ENCODE assay signal across 16 cellular contexts in the genomic region with DNA sequence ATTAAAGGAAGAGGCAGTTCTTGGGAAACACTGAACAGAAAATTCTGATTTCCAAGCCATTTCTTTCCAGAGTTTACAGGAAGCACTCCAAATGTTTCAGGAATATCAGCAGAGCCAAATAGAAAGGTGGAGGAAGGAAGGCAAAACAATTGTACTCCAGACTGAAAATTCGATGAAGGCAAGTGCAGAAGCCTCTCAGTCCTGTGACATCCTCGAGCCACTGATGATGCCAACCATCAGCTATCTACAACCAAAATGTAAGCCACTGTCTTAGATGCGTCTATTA. TPM values are rescaled to one million over a fixed set of nuclear protein-coding genes. Genes with fewer than 3 reads are reported as not detected.
A peak's percentile ranks its signal among the peaks of the same experiment; 100 is the strongest.
DNase-seq lines count a peak whose midpoint lies in the region; ATAC-seq, FAIRE-seq and TF ChIP-seq lines count a peak whose summit lies in the region.
"Had no signal": no experiment of that assay in that cellular context is flagged by ENCODE, and none has a peak within 500 bp of the region (broad histone marks: within the 10 kb centered on the region; RNA-seq: fewer than 3 reads in every experiment).

No MANE protein-coding gene starts in this region.

- H3K27me3 ChIP-seq in HepG2 (ENCODE audit: control insufficient read depth in 1 of 2, insufficient read depth in 2 of 2, low read length in 2 of 2) (no peaks in the 10 kb centered on the region; a peak in 1 of 5 replicates), right lobe of liver (no peaks in the 10 kb centered on the region), Panc1 (ENCODE audit: control insufficient read depth, insufficient read depth, low read length) (no peaks in the 10 kb centered on the region), hepatocyte (no peaks in the 10 kb centered on the region)
- H3K27me3 ChIP-seq: esophagus squamous epithelium had no signal

- H3K79me2 ChIP-seq in HepG2 (ENCODE audit: insufficient read depth, low read length) (peaks cover 60% of the 10 kb centered on the region), hepatocyte (peaks cover 70% of the 10 kb centered on the region)

- TF ChIP-seq EP300 in HepG2 (IDR thresholded peaks at IDR 0.05; ENCODE audit: low read depth in 2 of 2, low read length in 2 of 2) (no peak), HepG2 (CRISPR knock-in tag; IDR thresholded peaks at IDR 0.05; ENCODE audit: borderline replicate concordance) (no peak)

- H3K4me3 ChIP-seq in HepG2 (replicated peaks in 1 of 3; ENCODE audit: insufficient read depth in 1 of 3, low read depth in 2 of 3, low read length in 3 of 3): 0 out of 6 replicates have a peak overlapping the region, but pooled peaks of 1 of the 3 experiments have one; percentile 93
- no peak overlapping the region for H3K4me3 ChIP-seq in right lobe of liver
- H3K4me3 ChIP-seq in Panc1 (ENCODE audit: low read depth in 2 of 2, low read length in 2 of 2): no peak overlapping the region; a peak in 1 of 4 replicates
- no peak overlapping the region for H3K4me3 ChIP-seq in hepatocyte

- BruUV-seq in HepG2 (replicated peaks; lab: Mats Ljungman, UMichigan) (no TSS peak), Panc1 (replicated peaks; lab: Mats Ljungman, UMichigan) (TSS peak; percentile 77)

- peaks cover 63% of the 10 kb centered on the region for H3K4me1 ChIP-seq in HepG2 (ENCODE audit: insufficient read depth, low read length)
- peaks cover 0 to 74% (median 28%) of the 10 kb centered on the region in 4 donors for H3K4me1 ChIP-seq in right lobe of liver
- peaks cover 23% of the 10 kb centered on the region for H3K4me1 ChIP-seq in Panc1 (ENCODE audit: control insufficient read depth, insufficient read depth, low read length)
- H3K4me1 ChIP-seq in hepatocyte (ENCODE audit: insufficient read depth): peaks cover 20% of the 10 kb centered on the region

- ATAC-seq in HepG2 (no peak), right lobe of liver (no peak), Panc1 (no peak)

- no peak for TF ChIP-seq CTCF in HepG2 (CRISPR knock-in tag; IDR thresholded peaks at IDR 0.05)
- no peak for TF ChIP-seq CTCF in right lobe of liver (IDR thresholded peaks at IDR 0.05)
- TF ChIP-seq CTCF in Panc1 (IDR thresholded peaks at IDR 0.05): no peak
- TF ChIP-seq CTCF in hepatocyte (IDR thresholded peaks at IDR 0.05; ENCODE audit: poor library complexity): no peak

- no peak overlapping the region for H3K27ac ChIP-seq in HepG2 (ENCODE audit: extremely low read length, insufficient read depth, low read length)
- no peak overlapping the region for H3K27ac ChIP-seq in right lobe of liver
- no peak overlapping the region for H3K27ac ChIP-seq in Panc1 (ENCODE audit: low read length)
- no peak overlapping the region for H3K27ac ChIP-seq in hepatocyte
- H3K27ac ChIP-seq: C4-2B had no signal

- DNase-seq in HepG2 (ENCODE audit: low spot score): no peak
- DNase-seq in right lobe of liver: no peak
- DNase-seq in Panc1 (ENCODE audit: low read depth, low spot score): no peak
- DNase-seq in hepatocyte (ENCODE audit: low spot score): no peak
- DNase-seq in activated gamma-delta T cell (lab: John Stamatoyannopoulos, UW): no peak
- no peak for DNase-seq in NCI-H2227 (lab: John Stamatoyannopoulos, UW; ENCODE audit: unreplicated experiment)
- DNase-seq in NCI-H2171 treated with DMSO at 0.1 percent for 48 hours (lab: John Stamatoyannopoulos, UW): no peak
- no peak for DNase-seq in activated effector memory CD4-positive, alpha-beta T cell treated with Interleukin-2 at 50 U/mL for 16 hours
- DNase-seq: activated effector memory CD4-positive, alpha-beta T cell treated with anti-CD3 and anti-CD28 coated beads, Interleukin-2, amount 50 U/mL, for 16 hours; cerebellar nuclear complex; esophagus squamous epithelium; mammary epithelial cell; stimulated activated CD4-positive, alpha-beta T cell treated with anti-CD3 and anti-CD28 coated beads, Interleukin-2, amount 100 ng/mL, for 24 hours had no signal

- H3K9me3 ChIP-seq in HepG2 (ENCODE audit: low read length) (no peaks in the 10 kb centered on the region), right lobe of liver (no peaks in the 10 kb centered on the region), Panc1 (ENCODE audit: control insufficient read depth, insufficient read depth, low read depth, low read length) (no peaks in the 10 kb centered on the region), hepatocyte (ENCODE audit: low read depth) (no peaks in the 10 kb centered on the region)
- H3K9me3 ChIP-seq: esophagus squamous epithelium had no signal

- H3K36me3 ChIP-seq in HepG2 (replicated peaks in 1 of 2; ENCODE audit: control insufficient read depth in 1 of 2, insufficient read depth in 2 of 2, low read length in 2 of 2) (peaks cover 6 to 15% of the 10 kb centered on the region in 2 experiments), right lobe of liver (peaks cover 0 to 7% (median 2%) of the 10 kb centered on the region in 4 donors), Panc1 (ENCODE audit: control insufficient read depth, insufficient read depth, low read length) (no peaks in the 10 kb centered on the region), hepatocyte (replicated peaks; ENCODE audit: insufficient read depth, low read depth) (no peaks in the 10 kb centered on the region)

- FAIRE-seq in HepG2 (lab: Jason Lieb, UNC): no peak
- FAIRE-seq: RCC 7860 had no signal

- intact Hi-C loops in HepG2 (cut with micrococcal nuclease; ENCODE audit: unreplicated experiment): no loop called here
- intact Hi-C loops in right lobe of liver (cut with DNase I): no loop called here
- intact Hi-C loops in Panc1 (cut with micrococcal nuclease; ENCODE audit: unreplicated experiment): no loop called here

- H3K9ac ChIP-seq in HepG2 (ENCODE audit: insufficient read depth, low read depth, low read length): peak overlapping the region; percentile 95; the same call in 1 of the 2 replicates

- TF ChIP-seq POLR2A in HepG2 (IDR thresholded peaks at IDR 0.05; ENCODE audit: insufficient read depth in 1 of 2, low read depth in 2 of 2, low read length in 2 of 2) (no peak), right lobe of liver (IDR thresholded peaks at IDR 0.05) (no peak)

- CTCF ChIA-PET in HepG2 (lab: Yijun Ruan, JAX; ENCODE audit: low intra/inter-chr PET ratio, low total read pairs): no interaction called here
- CTCF ChIA-PET in Panc1 (lab: Charles Lee): interaction anchor here (0.6 kb wide), 1 partner anchor 31 kb away, joined by 4 read pairs; no protein-coding TSS in a partner anchor

- H3K9me2 ChIP-seq in hepatocyte (replicated peaks; ENCODE audit: insufficient read depth): no peaks in the 10 kb centered on the region

- no peak for TF ChIP-seq RAD21 in HepG2 (CRISPR knock-in tag; IDR thresholded peaks at IDR 0.05)

- H2AFZ ChIP-seq in HepG2 (ENCODE audit: low read length) (no peak overlapping the region), hepatocyte (no peak overlapping the region)

- POLR2A ChIA-PET in HepG2 (lab: Yijun Ruan, JAX): interaction anchor here (1.0 to 1.3 kb wide), 3 partner anchors 18 to 29 kb away, joined by 3 read pairs; no protein-coding TSS in a partner anchor
- POLR2A ChIA-PET in Panc1 (lab: Charles Lee): no interaction called here

- H3K4me2 ChIP-seq in HepG2 (ENCODE audit: low read depth, low read length) (peak overlapping the region; percentile 94), hepatocyte (peak overlapping the region; percentile 95)

- H4K20me1 ChIP-seq in HepG2 (ENCODE audit: insufficient read depth, low read length): no peaks in the 10 kb centered on the region
- H4K20me1 ChIP-seq in hepatocyte (ENCODE audit: insufficient read depth, poor library complexity, severe bottlenecking): peaks cover 16% of the 10 kb centered on the region

- in situ Hi-C loops in HepG2 (cut with HindIII; ENCODE audit: extremely low pct_ligation_motif_present, low pct_unique_long_range_greater_than_20kb) (no loop called here), Panc1 (cut with HindIII; ENCODE audit: low pct_unique_long_range_greater_than_20kb, low sequenced_read_pairs) (no loop called here)

- 72% methylated on average over 3 of the region's 3 CpGs for WGBS in HepG2 (ENCODE audit: low lambda C conversion rate)
- WGBS in right lobe of liver (ENCODE audit: insufficient coverage, low coverage, low lambda C conversion rate, missing lambda C conversion rate): 32% methylated on average over 2 of the region's 3 CpGs
- 82% methylated on average over 3 of the region's 3 CpGs for whole genome bisulfite sequencing in hepatocyte (ENCODE audit: low lambda C conversion rate, missing lambda C conversion rate)

RNA-seq across cellular contexts. Expression of a gene that starts 2.2 kb away (rescaled TPM):
- total RNA-seq in HepG2 (2016; rRNA removed; fragmentation: Illumina TruSeq; extraction: Trizol): 94.5 and 191 TPM in 2 replicates
- 72.5 and 74.4 TPM in 2 replicates for total RNA-seq in HepG2 (2016; cell fraction: cytosol; rRNA removed; fragmentation: Illumina TruSeq; extraction: Trizol; ENCODE audit: low read depth)
- total RNA-seq in HepG2 (2016; cell fraction: insoluble cytoplasmic fraction; rRNA removed; fragmentation: Illumina TruSeq; extraction: Trizol): 86.8 and 210 TPM in 2 replicates
- 109 and 128 TPM in 2 replicates for total RNA-seq in HepG2 (2016; cell fraction: membrane; rRNA removed; fragmentation: Illumina TruSeq; extraction: Trizol)
- 152 and 179 TPM in 2 replicates for total RNA-seq in HepG2 (2016; cell fraction: nucleus; rRNA removed; fragmentation: Illumina TruSeq; extraction: Trizol)
- 193 and 197 TPM in 2 replicates for polyA plus RNA-seq in HepG2 (2011; rRNA removed)
- 220 and 352 TPM in 2 replicates for polyA plus RNA-seq in HepG2 (2011; cell fraction: cytosol; rRNA removed)
- polyA plus RNA-seq in HepG2 (2011; cell fraction: nucleus; rRNA removed): 256 and 281 TPM in 2 replicates
- 71.8 and 108 TPM in 2 replicates for polyA plus RNA-seq in HepG2 (2012)
- polyA plus RNA-seq in HepG2 (2016; cell fraction: cytosol; fragmentation: Illumina TruSeq; extraction: Trizol; ENCODE audit: low read depth): 82.2 and 93.0 TPM in 2 replicates
- 90.8 and 112 TPM in 2 replicates for polyA plus RNA-seq in HepG2 (2016; cell fraction: insoluble cytoplasmic fraction; fragmentation: Illumina TruSeq; extraction: Trizol; ENCODE audit: low read depth)
- 103 and 135 TPM in 2 replicates for polyA plus RNA-seq in HepG2 (2016; cell fraction: membrane; fragmentation: Illumina TruSeq; extraction: Trizol; ENCODE audit: low read depth)
- polyA plus RNA-seq in HepG2 (2016; cell fraction: nucleus; fragmentation: Illumina TruSeq; extraction: Trizol; ENCODE audit: insufficient read depth, low read depth): 241 and 283 TPM in 2 replicates
- 353 and 575 TPM in 2 replicates for polyA minus RNA-seq in HepG2 (2011; rRNA and poly(A)+ RNA removed; ENCODE audit: low replicate concordance)
- 147 and 182 TPM in 2 replicates for polyA minus RNA-seq in HepG2 (2011; cell fraction: cytosol; rRNA and poly(A)+ RNA removed)
- polyA minus RNA-seq in HepG2 (2011; cell fraction: nucleus; rRNA and poly(A)+ RNA removed): 87.0 and 96.2 TPM in 2 replicates
- 100 to 1,000 TPM; 103 to 297 (median 160) TPM for total RNA-seq in right lobe of liver
- 140 TPM for total RNA-seq in Panc1 (2021; ENCODE audit: unreplicated experiment)
- 275 TPM for polyA plus RNA-seq in Panc1 (2012; ENCODE audit: insufficient read length)
- total RNA-seq in hepatocyte: 357 and 366 TPM in 2 replicates
- polyA plus RNA-seq in hepatocyte: 381 and 391 TPM in 2 replicates

RNA-seq across cellular contexts. Expression of a gene that starts 8.4 kb away (rescaled TPM):
- 10.7 and 11.1 TPM in 2 replicates for total RNA-seq in HepG2 (2016; rRNA removed; fragmentation: Illumina TruSeq; extraction: Trizol)
- 15.3 and 15.8 TPM in 2 replicates for total RNA-seq in HepG2 (2016; cell fraction: cytosol; rRNA removed; fragmentation: Illumina TruSeq; extraction: Trizol; ENCODE audit: low read depth)
- 7.2 and 12.8 TPM in 2 replicates for total RNA-seq in HepG2 (2016; cell fraction: insoluble cytoplasmic fraction; rRNA removed; fragmentation: Illumina TruSeq; extraction: Trizol)
- 15.5 and 16.6 TPM in 2 replicates for total RNA-seq in HepG2 (2016; cell fraction: membrane; rRNA removed; fragmentation: Illumina TruSeq; extraction: Trizol)
- 7.6 and 9.6 TPM in 2 replicates for total RNA-seq in HepG2 (2016; cell fraction: nucleus; rRNA removed; fragmentation: Illumina TruSeq; extraction: Trizol)
- 17.2 and 27.9 TPM in 2 replicates for polyA plus RNA-seq in HepG2 (2011; rRNA removed)
- 20.3 and 35.1 TPM in 2 replicates for polyA plus RNA-seq in HepG2 (2011; cell fraction: cytosol; rRNA removed)
- 48.0 and 49.7 TPM in 2 replicates for polyA plus RNA-seq in HepG2 (2011; cell fraction: nucleus; rRNA removed)
- 9.3 and 16.2 TPM in 2 replicates for polyA plus RNA-seq in HepG2 (2012)
- 11.0 and 13.5 TPM in 2 replicates for polyA plus RNA-seq in HepG2 (2016; cell fraction: cytosol; fragmentation: Illumina TruSeq; extraction: Trizol; ENCODE audit: low read depth)
- 14.8 and 16.5 TPM in 2 replicates for polyA plus RNA-seq in HepG2 (2016; cell fraction: insoluble cytoplasmic fraction; fragmentation: Illumina TruSeq; extraction: Trizol; ENCODE audit: low read depth)
- 11.0 and 11.4 TPM in 2 replicates for polyA plus RNA-seq in HepG2 (2016; cell fraction: membrane; fragmentation: Illumina TruSeq; extraction: Trizol; ENCODE audit: low read depth)
- polyA plus RNA-seq in HepG2 (2016; cell fraction: nucleus; fragmentation: Illumina TruSeq; extraction: Trizol; ENCODE audit: insufficient read depth, low read depth): 19.6 TPM in 2 replicates
- polyA minus RNA-seq in HepG2 (2011; rRNA and poly(A)+ RNA removed; ENCODE audit: low replicate concordance): 0.82 and 20.7 TPM in 2 replicates
- 7.2 and 9.7 TPM in 2 replicates for polyA minus RNA-seq in HepG2 (2011; cell fraction: cytosol; rRNA and poly(A)+ RNA removed)
- polyA minus RNA-seq in HepG2 (2011; cell fraction: nucleus; rRNA and poly(A)+ RNA removed): 10.6 and 12.8 TPM in 2 replicates
- total RNA-seq in right lobe of liver: 10 to 100 TPM; 29.2 to 43.1 (median 35.2) TPM
- total RNA-seq in Panc1 (2021; ENCODE audit: unreplicated experiment): 13.5 TPM
- 19.1 TPM for polyA plus RNA-seq in Panc1 (2012; ENCODE audit: insufficient read length)
- total RNA-seq in hepatocyte: 26.1 and 36.5 TPM in 2 replicates
- polyA plus RNA-seq in hepatocyte: 30.7 and 37.0 TPM in 2 replicates

RNA-seq across cellular contexts. Expression of a gene that starts 34.9 kb away (rescaled TPM):
- 0.20 TPM in 1 of 2 replicates, not detected in the other for total RNA-seq in HepG2 (2016; rRNA removed; fragmentation: Illumina TruSeq; extraction: Trizol)
- total RNA-seq in HepG2 (2016; cell fraction: cytosol; rRNA removed; fragmentation: Illumina TruSeq; extraction: Trizol; ENCODE audit: low read depth): not detected in 2 replicates
- not detected in 2 replicates for total RNA-seq in HepG2 (2016; cell fraction: insoluble cytoplasmic fraction; rRNA removed; fragmentation: Illumina TruSeq; extraction: Trizol)
- total RNA-seq in HepG2 (2016; cell fraction: membrane; rRNA removed; fragmentation: Illumina TruSeq; extraction: Trizol): not detected in 2 replicates
- total RNA-seq in HepG2 (2016; cell fraction: nucleus; rRNA removed; fragmentation: Illumina TruSeq; extraction: Trizol): not detected in 2 replicates
- polyA plus RNA-seq in HepG2 (2011; rRNA removed): 0.03 TPM in 2 replicates
- polyA plus RNA-seq in HepG2 (2011; cell fraction: cytosol; rRNA removed): 0.03 TPM in 1 of 2 replicates, not detected in the other
- 0.21 and 0.24 TPM in 2 replicates for polyA plus RNA-seq in HepG2 (2011; cell fraction: nucleus; rRNA removed)
- polyA plus RNA-seq in HepG2 (2012): not detected in 2 replicates
- not detected in 2 replicates for polyA plus RNA-seq in HepG2 (2016; cell fraction: cytosol; fragmentation: Illumina TruSeq; extraction: Trizol; ENCODE audit: low read depth)
- polyA plus RNA-seq in HepG2 (2016; cell fraction: insoluble cytoplasmic fraction; fragmentation: Illumina TruSeq; extraction: Trizol; ENCODE audit: low read depth): not detected in 2 replicates
- polyA plus RNA-seq in HepG2 (2016; cell fraction: membrane; fragmentation: Illumina TruSeq; extraction: Trizol; ENCODE audit: low read depth): not detected in 2 replicates
- not detected in 2 replicates for polyA plus RNA-seq in HepG2 (2016; cell fraction: nucleus; fragmentation: Illumina TruSeq; extraction: Trizol; ENCODE audit: insufficient read depth, low read depth)
- not detected in 2 replicates for polyA minus RNA-seq in HepG2 (2011; rRNA and poly(A)+ RNA removed; ENCODE audit: low replicate concordance)
- 1.4 TPM in 1 of 2 replicates, not detected in the other for polyA minus RNA-seq in HepG2 (2011; cell fraction: cytosol; rRNA and poly(A)+ RNA removed)
- not detected in 2 replicates for polyA minus RNA-seq in HepG2 (2011; cell fraction: nucleus; rRNA and poly(A)+ RNA removed)
- 1 to 10 TPM in 3 of 6 experiments, under 1 TPM in 2, not detected in 1; 0.12 to 5.3 (median 1.6) TPM for total RNA-seq in right lobe of liver
- total RNA-seq in Panc1 (2021; ENCODE audit: unreplicated experiment): not detected
- not detected for polyA plus RNA-seq in Panc1 (2012; ENCODE audit: insufficient read length)
- total RNA-seq in hepatocyte: 0.12 TPM in 1 of 2 replicates, not detected in the other
- polyA plus RNA-seq in hepatocyte: 0.33 TPM in 1 of 2 replicates, not detected in the other
- total RNA-seq: pulmonary artery endothelial cell had no signal

RNA-seq across cellular contexts. Expression of a gene that starts 37.6 kb away (rescaled TPM):
- total RNA-seq in HepG2 (2016; rRNA removed; fragmentation: Illumina TruSeq; extraction: Trizol) (9.9 and 12.8 TPM in 2 replicates), right lobe of liver (1 to 10 TPM; 2.2 to 6.2 (median 4.9) TPM), Panc1 (2021; ENCODE audit: unreplicated experiment) (12.0 TPM), hepatocyte (14.0 and 22.3 TPM in 2 replicates)
- 6.1 and 6.8 TPM in 2 replicates for total RNA-seq in HepG2 (2016; cell fraction: cytosol; rRNA removed; fragmentation: Illumina TruSeq; extraction: Trizol; ENCODE audit: low read depth)
- total RNA-seq in HepG2 (2016; cell fraction: insoluble cytoplasmic fraction; rRNA removed; fragmentation: Illumina TruSeq; extraction: Trizol): 11.7 and 11.8 TPM in 2 replicates
- total RNA-seq in HepG2 (2016; cell fraction: membrane; rRNA removed; fragmentation: Illumina TruSeq; extraction: Trizol): 6.6 TPM in 2 replicates
- 10.4 and 14.3 TPM in 2 replicates for total RNA-seq in HepG2 (2016; cell fraction: nucleus; rRNA removed; fragmentation: Illumina TruSeq; extraction: Trizol)
- polyA plus RNA-seq in HepG2 (2011; rRNA removed) (10.5 and 11.2 TPM in 2 replicates), hepatocyte (11.9 and 16.5 TPM in 2 replicates)
- 6.0 and 15.2 TPM in 2 replicates for polyA plus RNA-seq in HepG2 (2011; cell fraction: cytosol; rRNA removed)
- polyA plus RNA-seq in HepG2 (2011; cell fraction: nucleus; rRNA removed): 68.6 and 87.5 TPM in 2 replicates
- 4.6 and 6.6 TPM in 2 replicates for polyA plus RNA-seq in HepG2 (2012)
- 4.5 and 5.4 TPM in 2 replicates for polyA plus RNA-seq in HepG2 (2016; cell fraction: cytosol; fragmentation: Illumina TruSeq; extraction: Trizol; ENCODE audit: low read depth)
- 8.2 and 10.7 TPM in 2 replicates for polyA plus RNA-seq in HepG2 (2016; cell fraction: insoluble cytoplasmic fraction; fragmentation: Illumina TruSeq; extraction: Trizol; ENCODE audit: low read depth)
- polyA plus RNA-seq in HepG2 (2016; cell fraction: membrane; fragmentation: Illumina TruSeq; extraction: Trizol; ENCODE audit: low read depth): 5.8 and 5.9 TPM in 2 replicates
- 28.9 and 39.4 TPM in 2 replicates for polyA plus RNA-seq in HepG2 (2016; cell fraction: nucleus; fragmentation: Illumina TruSeq; extraction: Trizol; ENCODE audit: insufficient read depth, low read depth)
- 8.1 and 15.6 TPM in 2 replicates for polyA minus RNA-seq in HepG2 (2011; rRNA and poly(A)+ RNA removed; ENCODE audit: low replicate concordance)
- polyA minus RNA-seq in HepG2 (2011; cell fraction: cytosol; rRNA and poly(A)+ RNA removed): 4.1 and 5.1 TPM in 2 replicates
- 8.7 and 9.7 TPM in 2 replicates for polyA minus RNA-seq in HepG2 (2011; cell fraction: nucleus; rRNA and poly(A)+ RNA removed)
- polyA plus RNA-seq in Panc1 (2012; ENCODE audit: insufficient read length): 8.1 TPM

RNA-seq across cellular contexts. Expression of a gene that starts 45.7 kb away (rescaled TPM):
- total RNA-seq in HepG2 (2016; rRNA removed; fragmentation: Illumina TruSeq; extraction: Trizol) (239 and 271 TPM in 2 replicates), right lobe of liver (100 to 1,000 TPM in 2 of 6 experiments, 10 to 100 TPM in 4; 64.1 to 116 (median 84.4) TPM), Panc1 (2021; ENCODE audit: unreplicated experiment) (275 TPM), hepatocyte (228 and 245 TPM in 2 replicates)
- 772 and 890 TPM in 2 replicates for total RNA-seq in HepG2 (2016; cell fraction: cytosol; rRNA removed; fragmentation: Illumina TruSeq; extraction: Trizol; ENCODE audit: low read depth)
- total RNA-seq in HepG2 (2016; cell fraction: insoluble cytoplasmic fraction; rRNA removed; fragmentation: Illumina TruSeq; extraction: Trizol): 220 and 264 TPM in 2 replicates
- 708 and 781 TPM in 2 replicates for total RNA-seq in HepG2 (2016; cell fraction: membrane; rRNA removed; fragmentation: Illumina TruSeq; extraction: Trizol)
- total RNA-seq in HepG2 (2016; cell fraction: nucleus; rRNA removed; fragmentation: Illumina TruSeq; extraction: Trizol): 90.3 and 98.5 TPM in 2 replicates
- polyA plus RNA-seq in HepG2 (2011; rRNA removed) (228 and 250 TPM in 2 replicates), hepatocyte (255 and 282 TPM in 2 replicates)
- 212 and 323 TPM in 2 replicates for polyA plus RNA-seq in HepG2 (2011; cell fraction: cytosol; rRNA removed)
- 85.7 and 87.5 TPM in 2 replicates for polyA plus RNA-seq in HepG2 (2011; cell fraction: nucleus; rRNA removed)
- 91.2 and 111 TPM in 2 replicates for polyA plus RNA-seq in HepG2 (2012)
- 1,341 and 1,562 TPM in 2 replicates for polyA plus RNA-seq in HepG2 (2016; cell fraction: cytosol; fragmentation: Illumina TruSeq; extraction: Trizol; ENCODE audit: low read depth)
- 353 and 387 TPM in 2 replicates for polyA plus RNA-seq in HepG2 (2016; cell fraction: insoluble cytoplasmic fraction; fragmentation: Illumina TruSeq; extraction: Trizol; ENCODE audit: low read depth)
- polyA plus RNA-seq in HepG2 (2016; cell fraction: membrane; fragmentation: Illumina TruSeq; extraction: Trizol; ENCODE audit: low read depth): 984 and 1,090 TPM in 2 replicates
- polyA plus RNA-seq in HepG2 (2016; cell fraction: nucleus; fragmentation: Illumina TruSeq; extraction: Trizol; ENCODE audit: insufficient read depth, low read depth): 258 and 277 TPM in 2 replicates
- 103 and 232 TPM in 2 replicates for polyA minus RNA-seq in HepG2 (2011; rRNA and poly(A)+ RNA removed; ENCODE audit: low replicate concordance)
- polyA minus RNA-seq in HepG2 (2011; cell fraction: cytosol; rRNA and poly(A)+ RNA removed): 61.2 and 64.5 TPM in 2 replicates
- 30.1 and 34.2 TPM in 2 replicates for polyA minus RNA-seq in HepG2 (2011; cell fraction: nucleus; rRNA and poly(A)+ RNA removed)
- polyA plus RNA-seq in Panc1 (2012; ENCODE audit: insufficient read length): 354 TPM
